Comparison of ENCODE assay signal across 12 cellular contexts in genomic region chr9:137213160-137214060, GRCh38. TPM values are rescaled to one million over a fixed set of nuclear protein-coding genes. Genes with fewer than 3 reads are reported as not detected.
DNase-seq lines count a peak whose midpoint lies in the region; ATAC-seq and TF ChIP-seq lines count a peak whose summit lies in the region.
"Had no signal": no experiment of that assay in that cellular context is flagged by ENCODE, and none has a peak within 500 bp of the region (broad histone marks: within the 10 kb centered on the region; RNA-seq: fewer than 3 reads in every experiment).

No MANE protein-coding gene starts in this region.

- H3K27me3 Mint-ChIP-seq in HFFc6 (ENCODE audit: insufficient read depth), result peaks cover 2% of the 10 kb centered on the region
- H3K27me3 Mint-ChIP-seq in central memory CD8-positive, alpha-beta T cell, result no peaks in the 10 kb centered on the region
- H3K27me3 Mint-ChIP-seq: progenitor cell of endocrine pancreas had no signal

- peaks cover 6% of the 10 kb centered on the region; the same call in 1 of the 2 replicates for H3K36me3 Mint-ChIP-seq in HFFc6 (ENCODE audit: low read depth)
- H3K36me3 Mint-ChIP-seq in central memory CD8-positive, alpha-beta T cell (ENCODE audit: insufficient read depth), result peaks cover 8% of the 10 kb centered on the region

- TF ChIP-seq CTCF in HFFc6 (IDR thresholded peaks at IDR 0.05), result peak; percentile 45; the same call in 1 of the 2 replicates

- DNase-seq in 8988T (peak; percentile 90), HFFc6 (no peak), NCI-H1436 (lab: John Stamatoyannopoulos, UW) (no peak), kidney tubule cell (ENCODE audit: low spot score) (no peak)
- DNase-seq in central memory CD8-positive, alpha-beta T cell (ENCODE audit: low spot score in 2 of 2), result no peak
- DNase-seq: effector CD4-positive, alpha-beta T cell; GF-D8; KBM-7; NCI-H2081 treated with DMSO at 0.1 percent for 48 hours had no signal

- no peaks in the 10 kb centered on the region; the same call in 1 of the 2 replicates for H3K4me1 Mint-ChIP-seq in HFFc6 (ENCODE audit: low read depth)
- peaks cover 6% of the 10 kb centered on the region for H3K4me1 Mint-ChIP-seq in central memory CD8-positive, alpha-beta T cell

- no peak overlapping the region for H3K4me3 Mint-ChIP-seq in HFFc6
- no peak overlapping the region for H3K4me3 Mint-ChIP-seq in central memory CD8-positive, alpha-beta T cell
- H3K4me3 Mint-ChIP-seq: T-helper 2 cell treated with Interferon-gamma antibody and Interleukin-4, amounts not matched to agents 5 μg/mL and 100 μg/mL, for 36 hours had no signal

- no peak for ATAC-seq in central memory CD8-positive, alpha-beta T cell (replicated peaks; ENCODE audit: extremely low read depth, poor library complexity, severe bottlenecking)
- ATAC-seq in HG02642 (IDR thresholded peaks at IDR 0.05; ENCODE audit: poor library complexity, unreplicated experiment), result no peak

- H3K27ac Mint-ChIP-seq in HFFc6, result no peak overlapping the region
- peak overlapping the region; percentile 38 for H3K27ac Mint-ChIP-seq in central memory CD8-positive, alpha-beta T cell (ENCODE audit: low read depth)
- H3K27ac Mint-ChIP-seq: progenitor cell of endocrine pancreas; T-helper 2 cell treated with Interferon-gamma antibody and Interleukin-4, amounts not matched to agents 5 μg/mL and 100 μg/mL, for 36 hours had no signal

- H3K9me3 Mint-ChIP-seq in HFFc6, result no peaks in the 10 kb centered on the region
- no peaks in the 10 kb centered on the region for H3K9me3 Mint-ChIP-seq in central memory CD8-positive, alpha-beta T cell
- H3K9me3 Mint-ChIP-seq: T-helper 2 cell treated with Interferon-gamma antibody and Interleukin-4, amounts not matched to agents 5 μg/mL and 100 μg/mL, for 36 hours had no signal

RNA-seq across cellular contexts. Expression of gene NDOR1, which starts 7.9 kb away (rescaled TPM):
- total RNA-seq in HFFc6 (2021; fragmentation: NEBNext Ultra II Directional; extraction: Animal tissue kit (Norgen Biotek cat#: 25700)), result 10 to 100 TPM; 13.1 to 17.3 (median 16.6) TPM

RNA-seq across cellular contexts. Expression of gene TMEM203, which starts 8.0 kb away (rescaled TPM):
- 10 to 100 TPM; 38.7 to 47.4 (median 40.1) TPM for total RNA-seq in HFFc6 (2021; fragmentation: NEBNext Ultra II Directional; extraction: Animal tissue kit (Norgen Biotek cat#: 25700))

RNA-seq across cellular contexts. Expression of gene RNF208, which starts 8.6 kb away (rescaled TPM):
- 1 to 10 TPM; 2.5 to 3.8 (median 3.4) TPM for total RNA-seq in HFFc6 (2021; fragmentation: NEBNext Ultra II Directional; extraction: Animal tissue kit (Norgen Biotek cat#: 25700))

RNA-seq across cellular contexts. Expression of gene CYSRT1, which starts 11.6 kb away (rescaled TPM):
- under 1 TPM; 0.41 to 0.97 (median 0.68) TPM for total RNA-seq in HFFc6 (2021; fragmentation: NEBNext Ultra II Directional; extraction: Animal tissue kit (Norgen Biotek cat#: 25700))

RNA-seq across cellular contexts. Expression of gene TPRN, which starts 12.9 kb away (rescaled TPM):
- total RNA-seq in HFFc6 (2021; fragmentation: NEBNext Ultra II Directional; extraction: Animal tissue kit (Norgen Biotek cat#: 25700)), result 10 to 100 TPM in 4 of 6 experiments, 1 to 10 TPM in 2; 9.9 to 18.1 (median 13.3) TPM
